Comparison of ENCODE assay signal across 14 cellular contexts in genomic region chr17:18321309-18321708, GRCh38. TPM values are rescaled to one million over a fixed set of nuclear protein-coding genes. Genes with fewer than 3 reads are reported as not detected.
DNase-seq lines count a peak whose midpoint lies in the region; ATAC-seq, FAIRE-seq and TF ChIP-seq lines count a peak whose summit lies in the region.
"Had no signal": no experiment of that assay in that cellular context is flagged by ENCODE, and none has a peak within 500 bp of the region (broad histone marks: within the 10 kb centered on the region; RNA-seq: fewer than 3 reads in every experiment).

No MANE protein-coding gene starts in this region.

- TF ChIP-seq CTCF in AG09309 (IDR thresholded peaks at IDR 0.05; ENCODE audit: control insufficient read depth, insufficient read depth, low read depth, low read length, missing control alignments) (peak; percentile 26), fibroblast of pulmonary artery (IDR thresholded peaks at IDR 0.05; ENCODE audit: low read length, missing control alignments) (no peak), mucosa of descending colon (IDR thresholded peaks at IDR 0.05) (no peak)

- no peaks in the 10 kb centered on the region for H3K9me3 ChIP-seq in mucosa of descending colon
- H3K9me3 ChIP-seq: psoas muscle had no signal

- intact Hi-C loops in mucosa of descending colon (cut with DNase I, micrococcal nuclease): no loop called here

- H3K36me3 ChIP-seq in mucosa of descending colon (ENCODE audit: low read depth): peaks cover 7% of the 10 kb centered on the region

- no peak for FAIRE-seq in GM12892 (lab: Jason Lieb, UNC)

- H3K4me1 ChIP-seq in mucosa of descending colon (ENCODE audit: low read depth): peaks cover 36% of the 10 kb centered on the region

- TF ChIP-seq POLR2A in GM12892 (IDR thresholded peaks at IDR 0.05; ENCODE audit: low read depth, low read length): 0 out of 2 replicates have a peak, but pooled peaks have one; percentile 31

- ATAC-seq in mucosa of descending colon: no peak

- in situ Hi-C loops in SK-MEL-5 (cut with HindIII; ENCODE audit: low pct_unique_long_range_greater_than_20kb, low sequenced_read_pairs): no loop called here

- DNase-seq in AG09309 (ENCODE audit: low read depth) (no peak), GM12892 (ENCODE audit: insufficient read length) (no peak), SK-MEL-5 (ENCODE audit: low read depth, low spot score) (peak; percentile 57), fibroblast of pulmonary artery (ENCODE audit: low read depth) (peak; percentile 14), mucosa of descending colon (no peak), DMS 273 treated with DMSO at 0.1 percent for 48 hours (lab: John Stamatoyannopoulos, UW) (no peak), NAMALWA (ENCODE audit: low spot score) (no peak)
- no peak for DNase-seq in activated CD8-positive, alpha-beta memory T cell treated with anti-CD3 and anti-CD28 coated beads for 24 hours
- DNase-seq: activated CD4-positive, CD25-positive, alpha-beta regulatory T cell treated with anti-CD3 and anti-CD28 coated beads, Interleukin-2, amount 50 U/mL, for 72 hours; NCI-H2029 treated with DMSO at 0.1 percent for 48 hours; psoas muscle; stimulated activated CD4-positive, alpha-beta T cell treated with anti-CD3 and anti-CD28 coated beads, Interleukin-4, amount 100 ng/mL, for 24 hours; stimulated activated naive CD4-positive, alpha-beta T cell treated with Interleukin-2 at 50 U/mL for 16 hours had no signal

- no peak overlapping the region for H3K4me3 ChIP-seq in AG09309 (ENCODE audit: control insufficient read depth, low read depth, low read length)
- no peak overlapping the region for H3K4me3 ChIP-seq in fibroblast of pulmonary artery (replicated peaks; ENCODE audit: low read depth, low read length)
- H3K4me3 ChIP-seq in mucosa of descending colon: no peak overlapping the region
- H3K4me3 ChIP-seq: psoas muscle had no signal

RNA-seq across cellular contexts. Expression of gene SMCR8, which starts 6.2 kb away (rescaled TPM):
- polyA plus RNA-seq in GM12892 (2012; ENCODE audit: missing spikeins): 7.8 TPM
- 22.0 and 23.1 TPM in 2 replicates for total RNA-seq in SK-MEL-5 (2014; rRNA removed; shearing (Covaris generic))
- 20.9 and 28.5 TPM in 2 replicates for polyA plus RNA-seq in SK-MEL-5 (2015; cell fraction: cytosol; rRNA removed)
- 26.6 and 31.3 TPM in 2 replicates for polyA plus RNA-seq in SK-MEL-5 (2015; cell fraction: nucleus; rRNA removed)
- 10 to 100 TPM; 20.1 to 24.1 (median 21.9) TPM for total RNA-seq in mucosa of descending colon

RNA-seq across cellular contexts. Expression of gene TOP3A, which starts 6.5 kb away (rescaled TPM):
- 23.8 TPM for polyA plus RNA-seq in GM12892 (2012; ENCODE audit: missing spikeins)
- total RNA-seq in SK-MEL-5 (2014; rRNA removed; shearing (Covaris generic)): 31.8 and 32.0 TPM in 2 replicates
- 33.6 and 47.5 TPM in 2 replicates for polyA plus RNA-seq in SK-MEL-5 (2015; cell fraction: cytosol; rRNA removed)
- polyA plus RNA-seq in SK-MEL-5 (2015; cell fraction: nucleus; rRNA removed): 29.8 and 40.7 TPM in 2 replicates
- 10 to 100 TPM; 27.9 to 39.8 (median 30.1) TPM for total RNA-seq in mucosa of descending colon

RNA-seq across cellular contexts. Expression of gene SHMT1, which starts 42.0 kb away (rescaled TPM):
- 24.3 TPM for polyA plus RNA-seq in GM12892 (2012; ENCODE audit: missing spikeins)
- 20.5 and 21.4 TPM in 2 replicates for total RNA-seq in SK-MEL-5 (2014; rRNA removed; shearing (Covaris generic))
- polyA plus RNA-seq in SK-MEL-5 (2015; cell fraction: cytosol; rRNA removed): 28.6 and 32.3 TPM in 2 replicates
- polyA plus RNA-seq in SK-MEL-5 (2015; cell fraction: nucleus; rRNA removed): 23.5 and 29.1 TPM in 2 replicates
- total RNA-seq in mucosa of descending colon: 10 to 100 TPM; 30.0 to 49.3 (median 30.9) TPM

RNA-seq across cellular contexts. Expression of gene EVPLL, which starts 56.3 kb away (rescaled TPM):
- not detected for polyA plus RNA-seq in GM12892 (2012; ENCODE audit: missing spikeins)
- not detected in 2 replicates for total RNA-seq in SK-MEL-5 (2014; rRNA removed; shearing (Covaris generic))
- not detected in 2 replicates for polyA plus RNA-seq in SK-MEL-5 (2015; cell fraction: cytosol; rRNA removed)
- not detected in 2 replicates for polyA plus RNA-seq in SK-MEL-5 (2015; cell fraction: nucleus; rRNA removed)
- total RNA-seq in mucosa of descending colon: under 1 TPM in 2 of 3 donors, not detected in 1; 0.13 to 0.23 TPM
- total RNA-seq: mesothelial cell of epicardium, psoas muscle had no signal

Comparison
In these comparisons a context has a peak if more than half of its experiments do, and no peak if none do; other contexts are left out.
1. DNase-seq: peak in SK-MEL-5 (single experiment) and fibroblast of pulmonary artery (single experiment); none in AG09309 (single experiment), GM12892 (single experiment), mucosa of descending colon (0 of 3), DMS 273 treated with DMSO at 0.1 percent for 48 hours (single experiment), NAMALWA (single experiment) and activated CD8-positive, alpha-beta memory T cell treated with anti-CD3 and anti-CD28 coated beads for 24 hours (single experiment).